Comparison of ENCODE assay signal across 17 cellular contexts in the genomic region with DNA sequence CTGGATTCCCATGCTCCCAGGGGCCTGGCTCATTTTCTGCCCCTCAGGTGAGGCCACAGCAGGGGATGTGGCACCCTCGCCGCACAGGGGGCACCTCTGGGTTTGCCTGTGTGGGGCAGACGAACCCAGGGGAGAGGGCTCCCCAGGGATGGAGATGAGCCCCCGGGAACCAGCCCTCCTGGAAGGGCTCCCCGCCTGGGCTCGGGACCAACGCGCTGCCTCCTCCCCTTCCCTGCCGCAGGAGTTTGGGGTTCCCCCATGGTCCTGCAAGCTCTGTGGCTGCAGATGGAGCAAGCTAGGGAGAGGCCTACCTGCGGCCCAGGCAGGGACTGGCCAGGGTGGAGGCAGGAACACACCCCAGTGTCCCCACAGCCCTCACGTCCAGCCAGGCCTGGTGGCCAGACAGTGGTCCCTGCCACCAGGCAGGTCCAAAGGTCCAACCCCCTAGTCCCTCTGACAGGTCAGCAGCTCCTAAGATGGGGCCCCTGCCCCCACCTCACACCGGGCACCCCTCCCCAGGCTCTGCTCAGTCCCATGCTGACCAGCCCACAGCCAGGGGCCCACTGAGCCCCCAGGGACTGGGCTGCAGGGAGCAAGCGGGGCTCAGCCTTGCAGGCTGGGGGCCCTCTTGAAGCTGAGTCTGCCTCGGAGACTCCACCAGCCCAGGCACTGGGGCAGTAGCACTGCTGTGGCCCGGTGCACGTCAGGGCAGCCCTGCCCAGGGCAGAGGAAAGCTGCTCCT. TPM values are rescaled to one million over a fixed set of nuclear protein-coding genes. Genes with fewer than 3 reads are reported as not detected.
DNase-seq lines count a peak whose midpoint lies in the region; ATAC-seq and TF ChIP-seq lines count a peak whose summit lies in the region.
"Had no signal": no experiment of that assay in that cellular context is flagged by ENCODE, and none has a peak within 500 bp of the region (broad histone marks: within the 10 kb centered on the region; RNA-seq: fewer than 3 reads in every experiment).

No MANE protein-coding gene starts in this region.

- TF ChIP-seq CTCF in IMR-90 (conservative IDR thresholded peaks at IDR 0.05; ENCODE audit: low read depth, low read length) (no peak), suprapubic skin (IDR thresholded peaks at IDR 0.05) (no peak)

- H3K27me3 ChIP-seq in IMR-90 (ENCODE audit: control insufficient read depth, insufficient read depth, low read length) (no peaks in the 10 kb centered on the region), layer of hippocampus (ENCODE audit: control insufficient read depth, insufficient read depth, low read length) (no peaks in the 10 kb centered on the region), suprapubic skin (no peaks in the 10 kb centered on the region)
- H3K27me3 ChIP-seq: pancreas, testis had no signal

- no peak overlapping the region for H3K9ac ChIP-seq in IMR-90 (ENCODE audit: low read depth, low read length)

- H3K4me3 ChIP-seq in IMR-90 (ENCODE audit: insufficient read depth, low read depth, low read length), result no peak overlapping the region
- no peak overlapping the region for H3K4me3 ChIP-seq in suprapubic skin
- H3K4me3 ChIP-seq: mucosa of descending colon, pancreas, testis had no signal

- 84% methylated on average over 5 of the region's 16 CpGs; no CpG with 5 or more reads in 1 of the 2 experiments for WGBS in IMR-90 (ENCODE audit: extremely low coverage in 2 of 2, insufficient read length in 1 of 2), 2 experiments
- 41% methylated on average over 7 of the region's 16 CpGs for WGBS in suprapubic skin

- H2BK15ac ChIP-seq in IMR-90 (ENCODE audit: low read depth, low read length), result no peak overlapping the region

- intact Hi-C loops in IMR-90 (cut with micrococcal nuclease), result no loop called here

- H4K20me1 ChIP-seq in IMR-90 (ENCODE audit: insufficient read depth, low read length), result no peaks in the 10 kb centered on the region; the same call in 1 of the 2 replicates

- ATAC-seq in IMR-90 (ENCODE audit: low read depth), result no peak
- ATAC-seq in HG03196 (IDR thresholded peaks at IDR 0.05; ENCODE audit: unreplicated experiment), result no peak
- ATAC-seq in HG03025 (IDR thresholded peaks at IDR 0.05; ENCODE audit: low FRiP score, unreplicated experiment), result no peak
- ATAC-seq: activated naive CD4-positive, alpha-beta T cell treated with anti-CD3 and anti-CD28 coated beads, Interleukin-2, amount 50 U/mL, for 72 hours; effector memory CD8-positive, alpha-beta T cell; mucosa of descending colon had no signal

- H2AFZ ChIP-seq in IMR-90 (replicated peaks; ENCODE audit: low read length, poor library complexity), result peak overlapping the region; percentile 11

- peaks cover 26% of the 10 kb centered on the region for H3K4me1 ChIP-seq in IMR-90 (ENCODE audit: control insufficient read depth, insufficient read depth, low read length)
- peaks cover 88% of the 10 kb centered on the region for H3K4me1 ChIP-seq in suprapubic skin

- peaks cover 9% of the 10 kb centered on the region; the same call in 1 of the 2 replicates for H3K36me3 ChIP-seq in IMR-90 (ENCODE audit: control insufficient read depth, insufficient read depth, low read length)
- peaks cover 12% of the 10 kb centered on the region for H3K36me3 ChIP-seq in suprapubic skin

- no peaks in the 10 kb centered on the region for H3K9me1 ChIP-seq in IMR-90 (ENCODE audit: insufficient read depth, low read length)

- no TSS peak for BruUV-seq in IMR-90 (replicated peaks; lab: Mats Ljungman, UMichigan)

- H3K79me1 ChIP-seq in IMR-90 (ENCODE audit: low read depth in 1 of 2, low read length in 2 of 2), result no peaks in the 10 kb centered on the region

- no peak overlapping the region for H4K91ac ChIP-seq in IMR-90 (ENCODE audit: insufficient read depth, low read depth, low read length)

- H3K14ac ChIP-seq in IMR-90 (replicated peaks; ENCODE audit: low read depth, low read length), result no peak overlapping the region

- dilution Hi-C loops in IMR-90 (cut with HindIII; ENCODE audit: low sequenced_read_pairs, unreplicated experiment), result no loop called here

- no peak for TF ChIP-seq EP300 in suprapubic skin (IDR thresholded peaks at IDR 0.05)

- H3K9me3 ChIP-seq in IMR-90 (ENCODE audit: control insufficient read depth, insufficient read depth, low read length), result no peaks in the 10 kb centered on the region
- H3K9me3 ChIP-seq in suprapubic skin, result no peaks in the 10 kb centered on the region
- H3K9me3 ChIP-seq: mucosa of descending colon, pancreas, testis had no signal

- no peak for TF ChIP-seq RAD21 in IMR-90 (IDR thresholded peaks at IDR 0.05; ENCODE audit: low read length)

- H2AK5ac ChIP-seq in IMR-90 (ENCODE audit: low read depth, low read length), result no peak overlapping the region

- no peak overlapping the region for H3K4ac ChIP-seq in IMR-90 (ENCODE audit: low read depth, low read length)

- no peak overlapping the region for H3K23ac ChIP-seq in IMR-90 (ENCODE audit: low read depth, low read length)

- TF ChIP-seq POLR2A in IMR-90 (IDR thresholded peaks at IDR 0.05; ENCODE audit: low read depth, low read length) (no peak), suprapubic skin (IDR thresholded peaks at IDR 0.05) (no peak)

- H4K8ac ChIP-seq in IMR-90 (ENCODE audit: low read depth in 2 of 2, low read length in 2 of 2), result no peak overlapping the region

- H2AK9ac ChIP-seq in IMR-90 (replicated peaks; ENCODE audit: low read depth, low read length, poor library complexity), result no peak overlapping the region

- H3K18ac ChIP-seq in IMR-90 (ENCODE audit: low read depth, low read length), result no peak overlapping the region

- H2BK120ac ChIP-seq in IMR-90 (ENCODE audit: low read depth, low read length), result no peak overlapping the region

- POLR2A ChIA-PET in IMR-90 (lab: Charles Lee; ENCODE audit: unreplicated experiment), result no interaction called here

- no peak overlapping the region for H4K5ac ChIP-seq in IMR-90 (ENCODE audit: low read depth, low read length)

- no peak for DNase-seq in IMR-90
- no peak for DNase-seq in caudate nucleus (lab: John Stamatoyannopoulos, UW)
- no peak for DNase-seq in suprapubic skin (ENCODE audit: low spot score in 2 of 2)
- no peak for DNase-seq in T-helper 2 cell
- DNase-seq in activated CD4-positive, CD25-positive, alpha-beta regulatory T cell (lab: John Stamatoyannopoulos, UW), result no peak
- DNase-seq: effector memory CD8-positive, alpha-beta T cell; foreskin fibroblast; immature natural killer cell; mucosa of descending colon; NCI-H774; stimulated activated CD4-positive, alpha-beta T cell treated with anti-CD3 and anti-CD28 coated beads, Interleukin-15, amount 100 ng/mL, for 24 hours had no signal

- H3K27ac ChIP-seq in IMR-90 (ENCODE audit: insufficient read depth, low read length) (no peak overlapping the region), caudate nucleus (ENCODE audit: low read depth, low read length) (peak overlapping the region; percentile 36), layer of hippocampus (ENCODE audit: low read depth, low read length) (peak overlapping the region; percentile 57), suprapubic skin (peak overlapping the region; percentile 57)
- H3K27ac ChIP-seq: pancreas, testis had no signal

- CTCF ChIA-PET in IMR-90 (lab: Yijun Ruan, JAX), result no interaction called here

- H3K4me2 ChIP-seq in IMR-90 (ENCODE audit: low read depth, low read length), result no peak overlapping the region

- no peak overlapping the region for H3K56ac ChIP-seq in IMR-90 (ENCODE audit: extremely low read depth, insufficient read depth, low read length)

- H2BK5ac ChIP-seq in IMR-90 (ENCODE audit: low read depth, low read length, poor library complexity, severe bottlenecking), result no peak overlapping the region

- H2BK20ac ChIP-seq in IMR-90 (ENCODE audit: low read depth, low read length), result no peak overlapping the region

- in situ Hi-C loops in IMR-90 (cut with MboI; ENCODE audit: low sequenced_read_pairs), result no loop called here

TF ChIP-seq in IMR-90, 13 proteins besides CTCF, POLR2A, EP300 and RAD21 (continues in another document):
- TF ChIP-seq CHD1 (IDR thresholded peaks at IDR 0.05; ENCODE audit: low read depth, low read length) (no peak), FOS (IDR thresholded peaks at IDR 0.05; ENCODE audit: low read depth, low read length) (no peak), MAZ (IDR thresholded peaks at IDR 0.05; ENCODE audit: borderline replicate concordance, low read depth, low read length) (no peak), BHLHE40 (IDR thresholded peaks at IDR 0.05; ENCODE audit: low read depth, low read length) (no peak), ELK1 (IDR thresholded peaks at IDR 0.05; ENCODE audit: borderline replicate concordance, low read depth, low read length) (no peak), NFE2L2 (IDR thresholded peaks at IDR 0.05; ENCODE audit: low read depth, low read length) (no peak), MXI1 (IDR thresholded peaks at IDR 0.05; ENCODE audit: borderline replicate concordance, low read depth, low read length) (no peak)

RNA-seq across cellular contexts. Expression of gene LAMA5, which starts 13.7 kb away (rescaled TPM):
- total RNA-seq in IMR-90 (2012; rRNA removed), result 0.56 and 0.90 TPM in 2 replicates
- 7.3 and 11.4 TPM in 2 replicates for polyA plus RNA-seq in IMR-90 (2012; rRNA removed)
- polyA plus RNA-seq in IMR-90 (2012; cell fraction: cytosol; rRNA removed), result 15.0 and 17.8 TPM in 2 replicates
- 27.9 and 77.8 TPM in 2 replicates for polyA plus RNA-seq in IMR-90 (2012; cell fraction: nucleus; rRNA removed; ENCODE audit: low replicate concordance)
- 100 to 1,000 TPM; 200 to 623 (median 316) TPM for total RNA-seq in suprapubic skin

RNA-seq across cellular contexts. Expression of gene RPS21, which starts 33.4 kb away (rescaled TPM):
- 2,710 and 3,846 TPM in 2 replicates for total RNA-seq in IMR-90 (2012; rRNA removed)
- polyA plus RNA-seq in IMR-90 (2012; rRNA removed), result 4,298 and 4,766 TPM in 2 replicates
- 31,826 and 47,741 TPM in 2 replicates for polyA plus RNA-seq in IMR-90 (2012; cell fraction: cytosol; rRNA removed)
- 3,277 and 3,813 TPM in 2 replicates for polyA plus RNA-seq in IMR-90 (2012; cell fraction: nucleus; rRNA removed; ENCODE audit: low replicate concordance)
- total RNA-seq in suprapubic skin, result 1,000 to 10,000 TPM; 1,604 to 3,217 (median 2,363) TPM

RNA-seq across cellular contexts. Expression of gene ADRM1, which starts 50.7 kb away (rescaled TPM):
- total RNA-seq in IMR-90 (2012; rRNA removed) (96.9 and 103 TPM in 2 replicates), suprapubic skin (100 to 1,000 TPM in 3 of 4 donors, 10 to 100 TPM in 1; 84.7 to 155 (median 146) TPM)
- polyA plus RNA-seq in IMR-90 (2012; rRNA removed), result 149 and 188 TPM in 2 replicates
- polyA plus RNA-seq in IMR-90 (2012; cell fraction: cytosol; rRNA removed), result 188 and 201 TPM in 2 replicates
- polyA plus RNA-seq in IMR-90 (2012; cell fraction: nucleus; rRNA removed; ENCODE audit: low replicate concordance), result 76.7 and 165 TPM in 2 replicates

RNA-seq across cellular contexts. Expression of gene CABLES2, which starts 53.6 kb away (rescaled TPM):
- total RNA-seq in IMR-90 (2012; rRNA removed) (1.1 and 1.4 TPM in 2 replicates), suprapubic skin (1 to 10 TPM; 3.8 to 7.2 (median 4.5) TPM)
- polyA plus RNA-seq in IMR-90 (2012; rRNA removed), result 5.1 TPM in 2 replicates
- polyA plus RNA-seq in IMR-90 (2012; cell fraction: cytosol; rRNA removed), result 3.6 and 4.4 TPM in 2 replicates
- polyA plus RNA-seq in IMR-90 (2012; cell fraction: nucleus; rRNA removed; ENCODE audit: low replicate concordance), result 6.7 and 6.8 TPM in 2 replicates

Comparison
In these comparisons a context has a peak if more than half of its experiments do, and no peak if none do; other contexts are left out.
1. RNA of gene LAMA5, which starts 13.7 kb away (total RNA-seq): 200 to 623 TPM in suprapubic skin; 0.56 to 0.90 TPM in IMR-90; every median in the first group is over 100 times any median in the second.